Comparison of ENCODE assay signal across 13 cellular contexts in genomic region chr19:30450945-30451344, GRCh38.
DNase-seq lines count a peak whose midpoint lies in the region; ATAC-seq lines count a peak whose summit lies in the region.
"Had no signal": no experiment of that assay in that cellular context is flagged by ENCODE, and none has a peak within 500 bp of the region (broad histone marks: within the 10 kb centered on the region; RNA-seq: fewer than 3 reads in every experiment).

No MANE protein-coding gene starts in this region.

- H3K27me3 Mint-ChIP-seq in activated CD4-positive, alpha-beta T cell treated with anti-CD3 and anti-CD28 coated beads, Interleukin-2, amount 10 ng/mL, durations not matched to agents 7 days and 5 days = peaks cover 10% of the 10 kb centered on the region

- H3K9ac ChIP-seq in rectal smooth muscle tissue (ENCODE audit: low read length) = no peak overlapping the region

- CTCF ChIA-PET in activated CD4-positive, alpha-beta T cell treated with anti-CD3 and anti-CD28 coated beads, Interleukin-2, amount 10 ng/mL, durations not matched to agents 7 days and 5 days (lab: Charles Lee) = interaction anchor here (0.9 to 1.2 kb wide), 2 partner anchors 9 to 12 kb away, joined by 3 read pairs; no protein-coding TSS in a partner anchor

- WGBS in urinary bladder = 32% methylated on average over 33 of the region's 33 CpGs

- no peaks in the 10 kb centered on the region for H3K27me3 ChIP-seq in rectal smooth muscle tissue (ENCODE audit: control insufficient read depth, insufficient read depth, low read length)

- DNase-seq in DMS 273 (lab: John Stamatoyannopoulos, UW; ENCODE audit: unreplicated experiment) = peak; percentile 30
- no peak for DNase-seq in DMS 273 treated with DMSO at 0.1 percent for 48 hours (lab: John Stamatoyannopoulos, UW)
- peak; percentile 49 for DNase-seq in left ventricle myocardium superior
- DNase-seq in NAMALWA (ENCODE audit: low spot score) = no peak
- no peak for DNase-seq in COLO829 (ENCODE audit: low spot score)
- no peak for DNase-seq in activated CD4-positive, alpha-beta T cell treated with anti-CD3 and anti-CD28 coated beads, Interleukin-2, amount 10 ng/mL, durations not matched to agents 7 days and 5 days
- DNase-seq: activated CD4-positive, CD25-positive, alpha-beta regulatory T cell treated with anti-CD3 and anti-CD28 coated beads, Interleukin-2, amount 50 U/mL, for 72 hours; activated T-cell treated with anti-CD3 and anti-CD28 coated beads, Interleukin-2, amount 50 U/mL, for 72 hours; mammary epithelial cell; NCI-H2227 treated with DMSO at 0.1 percent for 48 hours had no signal

- POLR2A ChIA-PET in activated CD4-positive, alpha-beta T cell treated with anti-CD3 and anti-CD28 coated beads, Interleukin-2, amount 10 ng/mL, durations not matched to agents 7 days and 5 days (lab: Charles Lee) = no interaction called here

- no peak overlapping the region for H3K27ac Mint-ChIP-seq in activated CD4-positive, alpha-beta T cell treated with anti-CD3 and anti-CD28 coated beads, Interleukin-2, amount 10 ng/mL, durations not matched to agents 7 days and 5 days
- H3K27ac Mint-ChIP-seq: activated T-cell treated with anti-CD3 and anti-CD28 coated beads, Interleukin-2, amount 50 U/mL, for 72 hours had no signal

- peak overlapping the region; percentile 21 for H3K27ac ChIP-seq in rectal smooth muscle tissue (ENCODE audit: low read depth, low read length)
- H3K27ac ChIP-seq in urinary bladder (ENCODE audit: low read depth) = no peak overlapping the region
- H3K27ac ChIP-seq: 22Rv1 had no signal

- no peaks in the 10 kb centered on the region for H3K4me1 Mint-ChIP-seq in activated CD4-positive, alpha-beta T cell treated with anti-CD3 and anti-CD28 coated beads, Interleukin-2, amount 10 ng/mL, durations not matched to agents 7 days and 5 days

- intact Hi-C loops in left ventricle myocardium superior (cut with micrococcal nuclease) = no loop called here

- no peaks in the 10 kb centered on the region for H3K9me3 Mint-ChIP-seq in activated CD4-positive, alpha-beta T cell treated with anti-CD3 and anti-CD28 coated beads, Interleukin-2, amount 10 ng/mL, durations not matched to agents 7 days and 5 days
- H3K9me3 Mint-ChIP-seq: activated T-cell treated with anti-CD3 and anti-CD28 coated beads, Interleukin-2, amount 50 U/mL, for 72 hours had no signal

- H3K4me3 ChIP-seq in rectal smooth muscle tissue (ENCODE audit: low read length) (peak overlapping the region; percentile 46), urinary bladder (ENCODE audit: low read depth, low read length) (peak overlapping the region; percentile 34)

- no peaks in the 10 kb centered on the region for H3K36me3 Mint-ChIP-seq in activated CD4-positive, alpha-beta T cell treated with anti-CD3 and anti-CD28 coated beads, Interleukin-2, amount 10 ng/mL, durations not matched to agents 7 days and 5 days (ENCODE audit: low read depth)

- H3K4me3 Mint-ChIP-seq in activated CD4-positive, alpha-beta T cell treated with anti-CD3 and anti-CD28 coated beads, Interleukin-2, amount 10 ng/mL, durations not matched to agents 7 days and 5 days = no peak overlapping the region
- H3K4me3 Mint-ChIP-seq: activated T-cell treated with anti-CD3 and anti-CD28 coated beads, Interleukin-2, amount 50 U/mL, for 72 hours had no signal

- H3K36me3 ChIP-seq in rectal smooth muscle tissue (ENCODE audit: control insufficient read depth, insufficient read depth, low read length) (no peaks in the 10 kb centered on the region), urinary bladder (ENCODE audit: insufficient read depth) (no peaks in the 10 kb centered on the region)

- H3K4me1 ChIP-seq in rectal smooth muscle tissue (ENCODE audit: control insufficient read depth, insufficient read depth, low read length) = no peaks in the 10 kb centered on the region
- H3K4me1 ChIP-seq in urinary bladder (ENCODE audit: insufficient read depth) = no peaks in the 10 kb centered on the region

- ATAC-seq in left ventricle myocardium superior = peak; percentile 57
- ATAC-seq: activated T-cell treated with anti-CD3 and anti-CD28 coated beads, Interleukin-2, amount 50 U/mL, for 72 hours had no signal

Comparison
In these comparisons a context has a peak if more than half of its experiments do, and no peak if none do; other contexts are left out.
1. DNase-seq: peak in DMS 273 (single experiment) and left ventricle myocardium superior (single experiment); none in DMS 273 treated with DMSO at 0.1 percent for 48 hours (single experiment), NAMALWA (single experiment), COLO829 (single experiment) and activated CD4-positive, alpha-beta T cell treated with anti-CD3 and anti-CD28 coated beads, Interleukin-2, amount 10 ng/mL, durations not matched to agents 7 days and 5 days (single experiment).